8 cellular contexts compared by ENCODE assay signal in the genomic region with DNA sequence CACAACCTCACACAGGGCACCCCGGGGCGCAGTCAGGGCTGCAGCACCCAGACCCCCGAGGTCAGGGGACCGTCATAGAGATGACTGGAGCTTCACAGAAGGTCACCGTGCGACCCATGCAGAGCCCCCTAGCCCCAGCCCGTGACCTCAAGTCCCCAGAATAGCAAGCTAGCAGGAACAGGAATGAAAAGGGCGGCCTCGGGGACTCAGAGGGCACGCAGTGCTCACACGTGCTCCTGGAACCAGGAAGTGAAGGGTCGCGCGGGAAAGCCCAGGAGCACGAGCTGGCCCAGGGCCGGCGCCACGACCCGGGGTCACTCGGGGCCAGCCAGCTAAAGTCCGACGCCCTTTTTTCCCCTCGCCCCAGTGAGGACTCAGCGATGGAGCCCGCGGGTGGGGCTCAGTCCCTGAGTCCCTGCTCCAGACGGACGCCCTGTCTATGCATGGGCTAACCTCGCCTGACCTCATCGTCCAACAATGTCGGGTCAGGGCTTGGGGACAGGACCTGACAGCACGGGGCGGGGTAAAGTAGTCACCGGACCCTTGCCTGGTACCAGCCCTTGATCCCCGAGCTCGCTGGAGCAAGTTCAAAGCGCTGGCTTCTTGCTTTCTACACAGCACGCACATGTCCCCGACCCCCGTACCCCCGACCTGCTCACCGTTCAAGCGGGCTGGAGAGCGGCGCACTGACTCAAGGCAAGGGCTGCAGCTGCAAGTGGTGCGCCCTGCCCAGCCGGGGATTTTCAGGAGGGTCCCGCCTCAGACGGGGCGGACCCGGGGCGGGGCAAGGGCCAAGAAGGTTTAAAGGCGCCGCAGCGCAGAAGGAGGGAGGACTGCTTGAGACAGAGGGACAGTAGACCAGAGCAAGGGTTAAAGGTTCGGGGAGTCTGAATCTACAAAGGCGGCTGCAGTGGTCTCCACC. TPM values are rescaled to one million over a fixed set of nuclear protein-coding genes. Genes with fewer than 3 reads are reported as not detected.
DNase-seq lines count a peak whose midpoint lies in the region; ATAC-seq and TF ChIP-seq lines count a peak whose summit lies in the region.

A gene (minus strand): TSS at position 717 of the 922 bp plus-strand sequence. CDS start 4,998 bp downstream, outside the sequence.

- intact Hi-C loops in lower leg skin (cut with DNase I; ENCODE audit: low total_unique reads): no loop called here

- TF ChIP-seq POLR2A in GM18526 (IDR thresholded peaks at IDR 0.05; ENCODE audit: extremely low read depth, insufficient read length) (peak; percentile 98), lower leg skin (IDR thresholded peaks at IDR 0.05) (peak in 1 of 2 donors; percentile 51)

- H3K4me3 ChIP-seq in ACC112 (ENCODE audit: low read depth, low read length): peak within 1 kb of the TSS; percentile 76
- peak within 1 kb of the TSS; percentile 78 for H3K4me3 ChIP-seq in lower leg skin (ENCODE audit: low read depth, poor library complexity, severe bottlenecking)

- H3K79me2 ChIP-seq in ACC112 (ENCODE audit: control insufficient read depth, insufficient read depth, low read length, unreplicated experiment): peaks cover 50% of the 10 kb centered on the region

- 0 out of 2 replicates have a peak, but pooled peaks cover 7% of the 10 kb centered on the region for H3K36me3 ChIP-seq in ACC112 (ENCODE audit: insufficient read depth, low read length)

- peak within 1 kb of the TSS; percentile 54 for H2AFZ ChIP-seq in ACC112 (ENCODE audit: low read length, unreplicated experiment)

- 0% methylated on average over 40 to 50 of the region's 57 CpGs for WGBS in lower leg skin, 2 donors

- peak within 1 kb of the TSS; percentile 98 for H3K27ac ChIP-seq in ACC112 (ENCODE audit: low read depth, low read length)

- H3K27me3 ChIP-seq in ACC112 (ENCODE audit: insufficient read depth, low read length): no peaks in the 10 kb centered on the region

- peak; percentile 79 for DNase-seq in NCI-H510A treated with DMSO at 0.1 percent for 48 hours (lab: John Stamatoyannopoulos, UW)
- DNase-seq in activated CD4-positive, alpha-beta T cell treated with anti-CD3 and anti-CD28 coated beads, Interleukin-2, amount 50 U/mL, for 4 hours: peak; percentile 84 to 85
- peak; percentile 25 to 90 for DNase-seq in dermis microvascular lymphatic vessel endothelial cell (ENCODE audit: low read depth in 2 of 2)
- DNase-seq in lower leg skin (ENCODE audit: low spot score in 2 of 2): peak; percentile 90 to 98
- peak; percentile 83 to 87 for DNase-seq in stimulated activated CD4-positive, alpha-beta T cell treated with anti-CD3 and anti-CD28 coated beads, Interleukin-4, amount 100 ng/mL, for 48 hours (ENCODE audit: low read depth in 2 of 2)

- H3K4me1 ChIP-seq in ACC112 (ENCODE audit: control insufficient read depth, insufficient read depth, low read length, unreplicated experiment): peaks cover 36% of the 10 kb centered on the region

- peak; percentile 55 for ATAC-seq in HG03064 (IDR thresholded peaks at IDR 0.05; ENCODE audit: low read depth, unreplicated experiment)

- no peak for TF ChIP-seq CTCF in lower leg skin (IDR thresholded peaks at IDR 0.05)

RNA-seq across cellular contexts. Expression of the gene that starts here (rescaled TPM):
- total RNA-seq in dermis microvascular lymphatic vessel endothelial cell (136 and 182 TPM in 2 replicates), lower leg skin (100 to 1,000 TPM; 244 to 413 (median 306) TPM)

Comparison
In these comparisons a context has a peak if more than half of its experiments do, and no peak if none do; other contexts are left out.
1. Peak in every context shown above with its lines: DNase-seq, ATAC-seq, H3K4me3 ChIP-seq and H3K27ac ChIP-seq.